ENCODE assay signal across 18 cellular contexts in the genomic region with DNA sequence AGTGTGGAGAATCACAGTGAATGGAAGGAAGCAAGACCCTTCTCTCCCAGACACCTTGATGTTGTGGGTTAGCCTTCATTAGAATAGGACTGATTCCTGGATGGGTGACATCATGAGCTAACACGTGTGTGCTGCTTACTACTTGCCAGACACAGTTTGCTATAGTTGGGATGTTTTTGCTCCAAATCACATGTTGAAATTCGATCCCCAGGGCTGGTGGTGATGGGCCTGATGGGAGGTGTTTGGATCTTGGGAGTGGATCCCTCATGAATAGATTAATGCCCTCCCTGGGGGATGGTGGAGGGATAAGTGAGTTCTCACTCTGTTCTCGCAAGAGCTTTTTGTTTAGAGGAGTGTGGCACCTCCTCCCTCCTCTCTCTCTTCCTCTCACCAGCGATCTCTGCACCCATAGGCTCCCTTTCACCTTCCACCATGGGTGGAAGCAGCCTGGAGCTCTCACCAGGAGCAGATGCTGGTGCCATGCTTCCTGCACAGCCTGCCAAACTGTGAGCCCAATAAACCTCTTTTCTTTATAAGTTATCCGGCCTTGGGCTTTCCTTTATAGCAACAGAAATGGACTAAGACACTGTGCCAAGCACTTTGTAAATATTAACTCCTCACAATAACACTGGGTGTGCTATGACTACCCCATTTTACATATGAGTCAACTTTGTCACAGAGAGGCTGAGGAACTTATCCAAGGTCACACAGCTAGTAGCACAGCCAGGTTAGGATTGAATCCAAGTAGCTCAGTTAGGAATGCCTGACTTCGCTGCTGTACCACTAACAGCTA.
DNase-seq lines count a peak whose midpoint lies in the region; ATAC-seq, FAIRE-seq and TF ChIP-seq lines count a peak whose summit lies in the region.
"Had no signal": no experiment of that assay in that cellular context is flagged by ENCODE, and none has a peak within 500 bp of the region (broad histone marks: within the 10 kb centered on the region; RNA-seq: fewer than 3 reads in every experiment).

No MANE protein-coding gene starts in this region.

- H3K56ac ChIP-seq in IMR-90 (ENCODE audit: extremely low read depth, insufficient read depth, low read length), result no peak overlapping the region

- H2AK5ac ChIP-seq in IMR-90 (ENCODE audit: low read depth, low read length) (0 out of 2 replicates have a peak overlapping the region, but pooled peaks have one; percentile 5), trophoblast cell (ENCODE audit: low read length) (peak overlapping the region; percentile 50)

- no peak overlapping the region for H3K27ac Mint-ChIP-seq in astrocyte (ENCODE audit: unreplicated experiment)
- H3K27ac Mint-ChIP-seq: activated naive CD4-positive, alpha-beta T cell treated with anti-CD3 and anti-CD28 coated beads for 36 hours; naive thymus-derived CD8-positive, alpha-beta T cell had no signal

- no peak for TF ChIP-seq RAD21 in IMR-90 (IDR thresholded peaks at IDR 0.05; ENCODE audit: low read length)

- in situ Hi-C loops in IMR-90 (cut with MboI; ENCODE audit: low sequenced_read_pairs), result no loop called here

- H4K12ac ChIP-seq in trophoblast cell (ENCODE audit: low read depth, low read length), result no peak overlapping the region

- H3K36me3 Mint-ChIP-seq in astrocyte (ENCODE audit: low read depth, unreplicated experiment), result peaks cover 3% of the 10 kb centered on the region
- H3K36me3 Mint-ChIP-seq: naive thymus-derived CD8-positive, alpha-beta T cell had no signal

- no peak overlapping the region for H2BK15ac ChIP-seq in IMR-90 (ENCODE audit: low read depth, low read length)

- H3K9me3 Mint-ChIP-seq in astrocyte (ENCODE audit: unreplicated experiment), result peaks cover 5% of the 10 kb centered on the region
- H3K9me3 Mint-ChIP-seq: activated naive CD4-positive, alpha-beta T cell treated with anti-CD3 and anti-CD28 coated beads for 36 hours; naive thymus-derived CD8-positive, alpha-beta T cell had no signal

- H3K4me3 ChIP-seq in IMR-90 (ENCODE audit: insufficient read depth, low read depth, low read length) (no peak overlapping the region), astrocyte (ENCODE audit: insufficient read depth, low read depth, low read length) (no peak overlapping the region), fibroblast of villous mesenchyme (ENCODE audit: low read depth, low read length) (no peak overlapping the region), trophoblast cell (ENCODE audit: low read depth, low read length) (no peak overlapping the region)
- H3K4me3 ChIP-seq: heart left ventricle, testis had no signal

- H3K18ac ChIP-seq in IMR-90 (ENCODE audit: low read depth, low read length), result no peak overlapping the region
- no peak overlapping the region for H3K18ac ChIP-seq in trophoblast cell (ENCODE audit: low read length)

- H2AFZ ChIP-seq in IMR-90 (replicated peaks; ENCODE audit: low read length, poor library complexity) (peak overlapping the region; percentile 28), astrocyte (ENCODE audit: low read depth, low read length) (no peak overlapping the region), trophoblast cell (ENCODE audit: insufficient read depth, low read length, poor library complexity) (no peak overlapping the region)

- H3K9ac ChIP-seq in IMR-90 (ENCODE audit: low read depth, low read length) (no peak overlapping the region), astrocyte (ENCODE audit: low read length) (no peak overlapping the region), trophoblast cell (ENCODE audit: low read length) (no peak overlapping the region)
- H3K9ac ChIP-seq: KMS-11 had no signal

- H3K4me2 ChIP-seq in IMR-90 (ENCODE audit: low read depth, low read length) (no peak overlapping the region), astrocyte (ENCODE audit: low read length) (no peak overlapping the region), trophoblast cell (ENCODE audit: low read length) (no peak overlapping the region)
- H3K4me2 ChIP-seq: KMS-11 had no signal

- H3K4me1 Mint-ChIP-seq in astrocyte (ENCODE audit: low read depth, unreplicated experiment), result peaks cover 3% of the 10 kb centered on the region

- H3K4ac ChIP-seq in IMR-90 (ENCODE audit: low read depth, low read length), result 0 out of 2 replicates have a peak overlapping the region, but pooled peaks have one; percentile 3
- no peak overlapping the region for H3K4ac ChIP-seq in trophoblast cell (ENCODE audit: low read depth, low read length)

- H3K4me1 ChIP-seq in IMR-90 (ENCODE audit: control insufficient read depth, insufficient read depth, low read length) (no peaks in the 10 kb centered on the region), astrocyte (ENCODE audit: insufficient read depth, low read length) (peaks cover 14% of the 10 kb centered on the region), trophoblast cell (ENCODE audit: control insufficient read depth in 1 of 2, insufficient read depth in 2 of 2, low read length in 2 of 2) (peaks cover 7 to 12% of the 10 kb centered on the region in 2 experiments)
- H3K4me1 ChIP-seq: heart left ventricle, testis had no signal

- H3K23ac ChIP-seq in IMR-90 (ENCODE audit: low read depth, low read length) (no peak overlapping the region), trophoblast cell (ENCODE audit: low read length) (no peak overlapping the region)

- peak; percentile 46 for DNase-seq in IMR-90
- peak; percentile 43 for DNase-seq in astrocyte (ENCODE audit: low read depth)
- DNase-seq in fibroblast of villous mesenchyme (ENCODE audit: low read depth), result peak; percentile 48
- no peak for DNase-seq in trophoblast cell
- DNase-seq in effector CD8-positive, alpha-beta T cell (lab: John Stamatoyannopoulos, UW), result no peak
- DNase-seq in NCI-H2081 (lab: John Stamatoyannopoulos, UW), result no peak
- no peak for DNase-seq in hepatic stellate cell (ENCODE audit: low spot score)
- DNase-seq: activated naive CD4-positive, alpha-beta T cell treated with anti-CD3 and anti-CD28 coated beads for 36 hours; BE2C; heart left ventricle; naive thymus-derived CD8-positive, alpha-beta T cell; RPMI8226; SW 1271; testis had no signal

- H3K4me3 Mint-ChIP-seq in astrocyte (ENCODE audit: unreplicated experiment), result no peak overlapping the region
- H3K4me3 Mint-ChIP-seq: activated naive CD4-positive, alpha-beta T cell treated with anti-CD3 and anti-CD28 coated beads for 36 hours; naive thymus-derived CD8-positive, alpha-beta T cell had no signal

- BruUV-seq in IMR-90 (replicated peaks; lab: Mats Ljungman, UMichigan), result no TSS peak

- no peak overlapping the region for H4K5ac ChIP-seq in IMR-90 (ENCODE audit: low read depth, low read length)

- H2BK12ac ChIP-seq in trophoblast cell (ENCODE audit: low read length), result peak overlapping the region; percentile 35

- H3K27me3 ChIP-seq in IMR-90 (ENCODE audit: control insufficient read depth, insufficient read depth, low read length), result peaks cover 3% of the 10 kb centered on the region; the same call in 1 of the 2 replicates
- H3K27me3 ChIP-seq in astrocyte (ENCODE audit: insufficient read depth, low read length), result no peaks in the 10 kb centered on the region
- H3K27me3 ChIP-seq in trophoblast cell (ENCODE audit: insufficient read depth, low read length), result no peaks in the 10 kb centered on the region
- H3K27me3 ChIP-seq: BE2C, testis had no signal

- ATAC-seq in IMR-90 (ENCODE audit: low read depth), result peak; percentile 19
- no peak for ATAC-seq in SK-N-SH treated with all-trans-retinoic acid at 6 μM for 48 hours
- ATAC-seq: heart left ventricle; naive thymus-derived CD8-positive, alpha-beta T cell had no signal

- H3K14ac ChIP-seq in IMR-90 (replicated peaks; ENCODE audit: low read depth, low read length), result 0 out of 2 replicates have a peak overlapping the region, but pooled peaks have one; percentile 45
- no peak overlapping the region for H3K14ac ChIP-seq in trophoblast cell (ENCODE audit: low read length)

- peak overlapping the region in 1 of 2 experiments; percentile 29; a peak in 1 of 4 replicates for H4K8ac ChIP-seq in IMR-90 (ENCODE audit: low read depth in 2 of 2, low read length in 2 of 2)
- no peak overlapping the region for H4K8ac ChIP-seq in trophoblast cell (ENCODE audit: low read depth, low read length)

- H2AK9ac ChIP-seq in IMR-90 (replicated peaks; ENCODE audit: low read depth, low read length, poor library complexity), result no peak overlapping the region

- H4K91ac ChIP-seq in IMR-90 (ENCODE audit: insufficient read depth, low read depth, low read length) (no peak overlapping the region), trophoblast cell (ENCODE audit: low read depth, low read length) (peak overlapping the region; percentile 28)

- CTCF ChIA-PET in IMR-90 (lab: Yijun Ruan, JAX), result interaction anchor here (1.5 kb wide), 1 partner anchor 40 kb away, joined by 3 read pairs; no protein-coding TSS in a partner anchor

- TF ChIP-seq CTCF in IMR-90 (conservative IDR thresholded peaks at IDR 0.05; ENCODE audit: low read depth, low read length), result no peak
- no peak for TF ChIP-seq CTCF in astrocyte (IDR thresholded peaks at IDR 0.05; ENCODE audit: insufficient read depth, low read depth, low read length)
- no peak for TF ChIP-seq CTCF in fibroblast of villous mesenchyme (IDR thresholded peaks at IDR 0.05; ENCODE audit: insufficient read depth, low read depth, low read length)

- H3K27me3 Mint-ChIP-seq in astrocyte (ENCODE audit: low read depth, unreplicated experiment), result no peaks in the 10 kb centered on the region

- peaks cover 4% of the 10 kb centered on the region; the same call in 1 of the 2 replicates for H3K9me1 ChIP-seq in IMR-90 (ENCODE audit: insufficient read depth, low read length)

- no peak for TF ChIP-seq POLR2A in IMR-90 (IDR thresholded peaks at IDR 0.05; ENCODE audit: low read depth, low read length)

- H3K79me2 ChIP-seq in astrocyte (ENCODE audit: insufficient read depth, low read length) (no peaks in the 10 kb centered on the region), trophoblast cell (ENCODE audit: control insufficient read depth, insufficient read depth, low read length, poor library complexity) (no peaks in the 10 kb centered on the region)

- H3K36me3 ChIP-seq in IMR-90 (ENCODE audit: control insufficient read depth, insufficient read depth, low read length), result no peaks in the 10 kb centered on the region
- no peaks in the 10 kb centered on the region for H3K36me3 ChIP-seq in astrocyte (ENCODE audit: insufficient read depth, low read length)
- H3K36me3 ChIP-seq in trophoblast cell (ENCODE audit: control insufficient read depth in 1 of 2, insufficient read depth in 2 of 2, low read length in 2 of 2), result no peaks in the 10 kb centered on the region
- H3K36me3 ChIP-seq: BE2C, heart left ventricle had no signal

- H2BK120ac ChIP-seq in IMR-90 (ENCODE audit: low read depth, low read length), result no peak overlapping the region
- peak overlapping the region; percentile 43 for H2BK120ac ChIP-seq in trophoblast cell (ENCODE audit: insufficient read depth, low read length, poor library complexity)

- H3K9me3 ChIP-seq in IMR-90 (ENCODE audit: control insufficient read depth, insufficient read depth, low read length) (no peaks in the 10 kb centered on the region), astrocyte (ENCODE audit: insufficient read depth, low read depth, low read length) (no peaks in the 10 kb centered on the region), trophoblast cell (ENCODE audit: insufficient read depth, low read depth, low read length) (no peaks in the 10 kb centered on the region)
- H3K9me3 ChIP-seq: BE2C, heart left ventricle, testis had no signal

- H3K27ac ChIP-seq in IMR-90 (ENCODE audit: insufficient read depth, low read length) (no peak overlapping the region), astrocyte (ENCODE audit: low read depth, low read length) (no peak overlapping the region), trophoblast cell (ENCODE audit: low read depth, low read length) (no peak overlapping the region)
- H3K27ac ChIP-seq: heart left ventricle, KMS-11, testis had no signal

- no peaks in the 10 kb centered on the region for H3K79me1 ChIP-seq in IMR-90 (ENCODE audit: low read depth in 1 of 2, low read length in 2 of 2)
- peaks cover 6% of the 10 kb centered on the region for H3K79me1 ChIP-seq in trophoblast cell (ENCODE audit: low read length)

- H4K20me1 ChIP-seq in IMR-90 (ENCODE audit: insufficient read depth, low read length), result no peaks in the 10 kb centered on the region
- H4K20me1 ChIP-seq in astrocyte (ENCODE audit: insufficient read depth, low read length), result no peaks in the 10 kb centered on the region

- H2BK20ac ChIP-seq in IMR-90 (ENCODE audit: low read depth, low read length), result no peak overlapping the region

- peak; percentile 45 for FAIRE-seq in astrocyte (lab: Jason Lieb, UNC)
- FAIRE-seq: D721Med, GM12892 had no signal

- POLR2A ChIA-PET in IMR-90 (lab: Charles Lee; ENCODE audit: unreplicated experiment), result no interaction called here

- WGBS in IMR-90 (ENCODE audit: extremely low coverage in 2 of 2, insufficient read length in 1 of 2), 2 experiments, result 100% methylated on average over 1 of the region's 6 CpGs; no CpG with 5 or more reads in 1 of the 2 experiments
- WGBS in trophoblast cell (ENCODE audit: extremely low coverage, insufficient coverage, insufficient read length), result no CpG with 5 or more reads among the region's 6 CpGs

- dilution Hi-C loops in IMR-90 (cut with HindIII; ENCODE audit: low sequenced_read_pairs, unreplicated experiment), result no loop called here

- intact Hi-C loops in IMR-90 (cut with micrococcal nuclease), result loop anchor here (10.0 kb wide), 1 partner anchor 182 kb away; no protein-coding TSS in a partner anchor

- H2BK5ac ChIP-seq in IMR-90 (ENCODE audit: low read depth, low read length, poor library complexity, severe bottlenecking) (no peak overlapping the region), trophoblast cell (ENCODE audit: low read depth, low read length, poor library complexity) (no peak overlapping the region)

Comparison
In these comparisons a context has a peak if more than half of its experiments do, and no peak if none do; other contexts are left out.
1. DNase-seq: peak in IMR-90 (single experiment), astrocyte (single experiment) and fibroblast of villous mesenchyme (single experiment); none in trophoblast cell (0 of 2), effector CD8-positive, alpha-beta T cell (single experiment), NCI-H2081 (0 of 2) and hepatic stellate cell (single experiment).